ENCODE assay signal across 18 cellular contexts in genomic region chr11:61116426-61117214, GRCh38. TPM values are rescaled to one million over a fixed set of nuclear protein-coding genes. Genes with fewer than 3 reads are reported as not detected.
DNase-seq lines count a peak whose midpoint lies in the region; ATAC-seq lines count a peak whose summit lies in the region.
"Had no signal": no experiment of that assay in that cellular context is flagged by ENCODE, and none has a peak within 500 bp of the region (broad histone marks: within the 10 kb centered on the region; RNA-seq: fewer than 3 reads in every experiment).

No MANE protein-coding gene starts in this region.

- H3K27ac ChIP-seq in effector memory CD4-positive, alpha-beta T cell (ENCODE audit: insufficient read depth, low read length, poor library complexity, severe bottlenecking) = peak overlapping the region; percentile 41
- H3K27ac ChIP-seq: breast epithelium, Peyer's patch, thyroid gland had no signal

- peak; percentile 35 to 42 for ATAC-seq in activated T-cell treated with anti-CD3 and anti-CD28 coated beads, Interleukin-2, amount 50 U/mL, for 4 hours
- ATAC-seq in T-helper 17 cell = no peak
- ATAC-seq in stimulated activated naive CD8-positive, alpha-beta T cell treated with anti-CD3 and anti-CD28 coated beads, Interleukin-15, Interleukin-2, amounts not matched to agents 100 U/mL and 50 U/mL, for 24 hours = peak; percentile 5
- no peak for ATAC-seq in GM19452 (IDR thresholded peaks at IDR 0.05; ENCODE audit: unreplicated experiment)

- in situ Hi-C loops in HAP-1 (cut with MboI; ENCODE audit: low sequenced_read_pairs) = no loop called here

- H3K4me1 ChIP-seq in effector memory CD4-positive, alpha-beta T cell (ENCODE audit: control insufficient read depth, insufficient read depth, low read length, poor library complexity, severe bottlenecking) = peaks cover 62% of the 10 kb centered on the region
- no peaks in the 10 kb centered on the region for H3K4me1 ChIP-seq in HAP-1
- H3K4me1 ChIP-seq: breast epithelium, thyroid gland had no signal

- H3K27me3 Mint-ChIP-seq in activated T-cell treated with anti-CD3 and anti-CD28 coated beads, Interleukin-2, amount 50 U/mL, for 4 hours (ENCODE audit: low read depth) = no peaks in the 10 kb centered on the region
- no peaks in the 10 kb centered on the region for H3K27me3 Mint-ChIP-seq in T-helper 17 cell

- peaks cover 92% of the 10 kb centered on the region for H3K4me1 Mint-ChIP-seq in activated T-cell treated with anti-CD3 and anti-CD28 coated beads, Interleukin-2, amount 50 U/mL, for 4 hours (ENCODE audit: low read depth)
- H3K4me1 Mint-ChIP-seq in T-helper 17 cell = peaks cover 67% of the 10 kb centered on the region

- H3K4me3 ChIP-seq in effector memory CD4-positive, alpha-beta T cell (ENCODE audit: insufficient read depth, low read depth, low read length, poor library complexity, severe bottlenecking) = no peak overlapping the region
- no peak overlapping the region for H3K4me3 ChIP-seq in HAP-1
- H3K4me3 ChIP-seq: breast epithelium, Peyer's patch, thyroid gland had no signal

- H3K27ac Mint-ChIP-seq in T-helper 17 cell = no peak overlapping the region

- no peak overlapping the region for H3K4me3 Mint-ChIP-seq in activated T-cell treated with anti-CD3 and anti-CD28 coated beads, Interleukin-2, amount 50 U/mL, for 4 hours
- H3K4me3 Mint-ChIP-seq in T-helper 17 cell = peak overlapping the region; percentile 74

- H3K9me3 ChIP-seq in T-helper 17 cell (ENCODE audit: control insufficient read depth, low read length, poor library complexity, severe bottlenecking) = no peaks in the 10 kb centered on the region
- H3K9me3 ChIP-seq in effector memory CD4-positive, alpha-beta T cell (ENCODE audit: control insufficient read depth, low read length) = no peaks in the 10 kb centered on the region
- H3K9me3 ChIP-seq in HAP-1 = no peaks in the 10 kb centered on the region
- H3K9me3 ChIP-seq: breast epithelium, Peyer's patch, thyroid gland had no signal

- H3K36me3 ChIP-seq in effector memory CD4-positive, alpha-beta T cell (ENCODE audit: control insufficient read depth, insufficient read depth, low read length) = peaks cover 63% of the 10 kb centered on the region
- H3K36me3 ChIP-seq in HAP-1 (replicated peaks) = no peaks in the 10 kb centered on the region
- H3K36me3 ChIP-seq: breast epithelium, Peyer's patch, thyroid gland had no signal

- H3K9me3 Mint-ChIP-seq in activated T-cell treated with anti-CD3 and anti-CD28 coated beads, Interleukin-2, amount 50 U/mL, for 4 hours = no peaks in the 10 kb centered on the region

- peaks cover 54% of the 10 kb centered on the region for H3K36me3 Mint-ChIP-seq in activated T-cell treated with anti-CD3 and anti-CD28 coated beads, Interleukin-2, amount 50 U/mL, for 4 hours (ENCODE audit: insufficient read depth)
- peaks cover 22% of the 10 kb centered on the region for H3K36me3 Mint-ChIP-seq in T-helper 17 cell (ENCODE audit: low read depth)

- H3K27me3 ChIP-seq in effector memory CD4-positive, alpha-beta T cell (replicated peaks; ENCODE audit: control insufficient read depth, insufficient read depth, low read length, poor library complexity, severe bottlenecking) = no peaks in the 10 kb centered on the region
- H3K27me3 ChIP-seq in HAP-1 (ENCODE audit: low read depth) = no peaks in the 10 kb centered on the region
- H3K27me3 ChIP-seq: breast epithelium, Peyer's patch, thyroid gland had no signal

- no peak for DNase-seq in activated T-cell treated with anti-CD3 and anti-CD28 coated beads, Interleukin-2, amount 50 U/mL, for 4 hours
- DNase-seq in activated T-cell treated with anti-CD3 and anti-CD28 coated beads, Interleukin-2, amount 50 U/mL, for 48 hours = no peak
- DNase-seq in T-helper 17 cell = no peak
- DNase-seq in effector memory CD4-positive, alpha-beta T cell = no peak
- no peak for DNase-seq in stimulated activated naive CD8-positive, alpha-beta T cell treated with anti-CD3 and anti-CD28 coated beads, Interleukin-15, Interleukin-2, amounts not matched to agents 100 U/mL and 50 U/mL, for 24 hours
- no peak for DNase-seq in HAP-1 (ENCODE audit: low spot score in 2 of 2)
- no peak for DNase-seq in medulla oblongata (ENCODE audit: extremely low spot score)
- DNase-seq: activated effector memory CD4-positive, alpha-beta T cell treated with anti-CD3 and anti-CD28 coated beads, Interleukin-2, amount 50 U/mL, for 16 hours; foreskin fibroblast; NCI-H2029 treated with DMSO at 0.1 percent for 48 hours; NCI-H69; Peyer's patch; thyroid gland had no signal

RNA-seq across cellular contexts. Expression of gene CD5, which starts 14.3 kb away (rescaled TPM):
- total RNA-seq in activated T-cell treated with anti-CD3 and anti-CD28 coated beads, Interleukin-2, amount 50 U/mL, for 4 hours = 100 to 1,000 TPM; 318 to 420 (median 359) TPM
- 100 to 1,000 TPM; 310 to 362 TPM for total RNA-seq in T-helper 17 cell
- total RNA-seq: HT-29, MCF 10A, renal cortical epithelial cell had no signal

RNA-seq across cellular contexts. Expression of gene VPS37C, which starts 44.6 kb away (rescaled TPM):
- 10 to 100 TPM; 16.1 to 18.4 (median 17.0) TPM for total RNA-seq in activated T-cell treated with anti-CD3 and anti-CD28 coated beads, Interleukin-2, amount 50 U/mL, for 4 hours
- 1 to 10 TPM; 3.5 to 5.6 TPM for total RNA-seq in T-helper 17 cell

Comparison
In these comparisons a context has a peak if more than half of its experiments do, and no peak if none do; other contexts are left out.
1. ATAC-seq: peak in activated T-cell treated with anti-CD3 and anti-CD28 coated beads, Interleukin-2, amount 50 U/mL, for 4 hours (2 of 2) and stimulated activated naive CD8-positive, alpha-beta T cell treated with anti-CD3 and anti-CD28 coated beads, Interleukin-15, Interleukin-2, amounts not matched to agents 100 U/mL and 50 U/mL, for 24 hours (single experiment); none in T-helper 17 cell (single experiment) and GM19452 (single experiment).